In the genomic region with DNA sequence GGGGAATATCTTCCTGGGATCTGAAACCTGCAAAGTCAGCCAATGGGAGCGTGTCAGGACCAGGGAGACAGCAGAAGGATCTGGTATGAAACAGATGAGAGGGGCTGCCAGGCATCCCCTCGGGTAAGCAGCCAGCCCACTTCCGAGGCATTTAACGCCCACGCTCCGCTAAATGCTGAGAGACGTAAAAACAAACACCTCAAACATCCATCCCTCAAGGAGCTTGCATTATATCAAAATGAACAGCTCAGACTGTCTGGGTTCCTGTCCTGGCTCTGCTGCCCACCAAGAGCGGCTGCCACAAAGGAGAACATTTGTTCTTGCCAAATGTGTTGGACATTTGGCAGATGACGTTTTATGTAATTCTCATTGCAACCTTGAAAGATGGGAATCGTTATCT, we compare ENCODE assay signal across 18 cellular contexts. TPM values are rescaled to one million over a fixed set of nuclear protein-coding genes. Genes with fewer than 3 reads are reported as not detected.
A peak's percentile ranks its signal among the peaks of the same experiment; 100 is the strongest.
DNase-seq lines count a peak whose midpoint lies in the region; ATAC-seq and TF ChIP-seq lines count a peak whose summit lies in the region.
"Had no signal": no experiment of that assay in that cellular context is flagged by ENCODE, and none has a peak within 500 bp of the region (broad histone marks: within the 10 kb centered on the region; RNA-seq: fewer than 3 reads in every experiment).

No MANE protein-coding gene starts in this region.

- peak overlapping the region; percentile 98 for H3K27ac Mint-ChIP-seq in HFFc6

- H3K27me3 Mint-ChIP-seq in HFFc6 (ENCODE audit: insufficient read depth), result no peaks in the 10 kb centered on the region; the same call in 1 of the 2 replicates

- H3K4me3 ChIP-seq in ascending aorta (no peak overlapping the region), hepatocyte (no peak overlapping the region), vagina (no peak overlapping the region)
- H3K4me3 ChIP-seq: GM12878, right lobe of liver had no signal

- no peak overlapping the region for H2AFZ ChIP-seq in hepatocyte

- TF ChIP-seq CTCF in HFFc6 (IDR thresholded peaks at IDR 0.05) (no peak), ascending aorta (IDR thresholded peaks at IDR 0.05) (no peak), hepatocyte (IDR thresholded peaks at IDR 0.05; ENCODE audit: poor library complexity) (no peak), vagina (IDR thresholded peaks at IDR 0.05) (no peak)

- TF ChIP-seq POLR2A in vagina (IDR thresholded peaks at IDR 0.05), result no peak

- no peaks in the 10 kb centered on the region for H3K36me3 ChIP-seq in ascending aorta
- H3K36me3 ChIP-seq in hepatocyte (replicated peaks; ENCODE audit: insufficient read depth, low read depth), result no peaks in the 10 kb centered on the region
- H3K36me3 ChIP-seq in vagina, result no peaks in the 10 kb centered on the region
- H3K36me3 ChIP-seq: right lobe of liver had no signal

- intact Hi-C loops in ascending aorta (cut with DNase I), result no loop called here
- intact Hi-C loops in vagina (cut with DNase I), result loop anchor here (2.0 kb wide), 1 partner anchor 19 kb away; no protein-coding TSS in a partner anchor

- H4K20me1 ChIP-seq in hepatocyte (ENCODE audit: insufficient read depth, poor library complexity, severe bottlenecking), result no peaks in the 10 kb centered on the region

- ATAC-seq in GM19324 (IDR thresholded peaks at IDR 0.05; ENCODE audit: low FRiP score, unreplicated experiment), result no peak
- ATAC-seq: GM12878, right lobe of liver had no signal

- no peaks in the 10 kb centered on the region; the same call in 1 of the 2 replicates for H3K9me3 Mint-ChIP-seq in HFFc6

- no peaks in the 10 kb centered on the region for H3K9me2 ChIP-seq in hepatocyte (replicated peaks; ENCODE audit: insufficient read depth)

- no peak for DNase-seq in HFFc6
- no peak for DNase-seq in ascending aorta (ENCODE audit: low spot score in 2 of 2)
- DNase-seq in hepatocyte (ENCODE audit: low spot score), result no peak
- no peak for DNase-seq in vagina (ENCODE audit: extremely low spot score in 2 of 2)
- DNase-seq in SKM-1 treated with dmso at 0.1 percent for 144 hours (lab: John Stamatoyannopoulos, UW; ENCODE audit: unreplicated experiment), result no peak
- no peak for DNase-seq in stimulated activated naive CD4-positive, alpha-beta T cell (lab: John Stamatoyannopoulos, UW)
- DNase-seq: activated CD8-positive, alpha-beta memory T cell treated with anti-CD3 and anti-CD28 coated beads, Interleukin-2, amount 50 U/mL, for 4 hours; activated effector memory CD4-positive, alpha-beta T cell treated with Interleukin-2 at 50 U/mL for 16 hours; foreskin fibroblast; GF-D8; Karpas-422; NCI-H748 treated with DMSO at 0.1 percent for 48 hours; right lobe of liver; stimulated activated CD4-positive, alpha-beta T cell treated with anti-CD3 and anti-CD28 coated beads, Interleukin-1b, Interleukin-23, amount 100 ng/mL, for 48 hours had no signal

- H3K4me3 Mint-ChIP-seq in HFFc6, result no peak overlapping the region

- no peak overlapping the region for H3K4me2 ChIP-seq in hepatocyte

- H3K27me3 ChIP-seq in ascending aorta, result no peaks in the 10 kb centered on the region
- H3K27me3 ChIP-seq in hepatocyte, result no peaks in the 10 kb centered on the region
- no peaks in the 10 kb centered on the region for H3K27me3 ChIP-seq in vagina
- H3K27me3 ChIP-seq: right lobe of liver had no signal

- H3K27ac ChIP-seq in ascending aorta, result peak overlapping the region; percentile 96 to 98
- H3K27ac ChIP-seq in hepatocyte, result peak overlapping the region; percentile 21
- H3K27ac ChIP-seq in vagina, result peak overlapping the region; percentile 9
- H3K27ac ChIP-seq: C4-2B, right lobe of liver had no signal

- WGBS in hepatocyte (ENCODE audit: low lambda C conversion rate, missing lambda C conversion rate), result 63% methylated on average over 10 of the region's 10 CpGs

- H3K79me2 ChIP-seq in hepatocyte, result no peaks in the 10 kb centered on the region

- peaks cover 6 to 55% of the 10 kb centered on the region in 2 donors for H3K4me1 ChIP-seq in ascending aorta
- H3K4me1 ChIP-seq in hepatocyte (ENCODE audit: insufficient read depth), result peaks cover 19% of the 10 kb centered on the region
- H3K4me1 ChIP-seq in vagina, result peaks cover 38% of the 10 kb centered on the region

- H3K9me3 ChIP-seq in ascending aorta (no peaks in the 10 kb centered on the region), hepatocyte (ENCODE audit: low read depth) (no peaks in the 10 kb centered on the region), vagina (no peaks in the 10 kb centered on the region)
- H3K9me3 ChIP-seq: right lobe of liver had no signal

- no peaks in the 10 kb centered on the region for H3K36me3 Mint-ChIP-seq in HFFc6 (ENCODE audit: low read depth)

- H3K4me1 Mint-ChIP-seq in HFFc6 (ENCODE audit: low read depth), result peaks cover 82% of the 10 kb centered on the region

RNA-seq across cellular contexts. Expression of gene SERPINE1, which starts 7.0 kb away (rescaled TPM):
- total RNA-seq in HFFc6 (2021; fragmentation: NEBNext Ultra II Directional; extraction: Animal tissue kit (Norgen Biotek cat#: 25700)), result 1,000 to 10,000 TPM in 4 of 6 experiments, 100 to 1,000 TPM in 2; 906 to 2,092 (median 1,052) TPM
- total RNA-seq in ascending aorta (1,267 TPM), hepatocyte (81.8 and 98.2 TPM in 2 replicates), vagina (14.7 TPM)
- 181 and 185 TPM in 2 replicates for polyA plus RNA-seq in hepatocyte

RNA-seq across cellular contexts. Expression of gene AP1S1, which starts 34.4 kb away (rescaled TPM):
- total RNA-seq in HFFc6 (2021; fragmentation: NEBNext Ultra II Directional; extraction: Animal tissue kit (Norgen Biotek cat#: 25700)), result 100 to 1,000 TPM; 154 to 176 (median 166) TPM
- total RNA-seq in ascending aorta, result 77.4 TPM
- total RNA-seq in hepatocyte, result 85.8 and 118 TPM in 2 replicates
- 31.1 and 32.0 TPM in 2 replicates for polyA plus RNA-seq in hepatocyte
- total RNA-seq in vagina, result 42.5 TPM

RNA-seq across cellular contexts. Expression of gene TRIM56, which starts 34.6 kb away (rescaled TPM):
- 10 to 100 TPM; 17.8 to 20.6 (median 19.4) TPM for total RNA-seq in HFFc6 (2021; fragmentation: NEBNext Ultra II Directional; extraction: Animal tissue kit (Norgen Biotek cat#: 25700))
- total RNA-seq in ascending aorta (29.6 TPM), hepatocyte (10.0 and 13.1 TPM in 2 replicates), vagina (19.4 TPM)
- polyA plus RNA-seq in hepatocyte, result 25.7 and 27.2 TPM in 2 replicates

RNA-seq across cellular contexts. Expression of gene VGF, which starts 45.5 kb away (rescaled TPM):
- total RNA-seq in HFFc6 (2021; fragmentation: NEBNext Ultra II Directional; extraction: Animal tissue kit (Norgen Biotek cat#: 25700)), result under 1 TPM; 0.19 to 0.78 (median 0.35) TPM
- total RNA-seq in ascending aorta, result not detected
- total RNA-seq in hepatocyte, result 0.30 and 0.32 TPM in 2 replicates
- polyA plus RNA-seq in hepatocyte, result 0.19 and 0.80 TPM in 2 replicates
- 1.2 TPM for total RNA-seq in vagina
- total RNA-seq: mononuclear cell, right lobe of liver had no signal

Comparison
In these comparisons a context has a peak if more than half of its experiments do, and no peak if none do; other contexts are left out.
1. H3K27ac ChIP-seq: peak in every context shown above with its lines; median percentile 97 in ascending aorta; 21 in hepatocyte; 9 in vagina.